In the genomic region with DNA sequence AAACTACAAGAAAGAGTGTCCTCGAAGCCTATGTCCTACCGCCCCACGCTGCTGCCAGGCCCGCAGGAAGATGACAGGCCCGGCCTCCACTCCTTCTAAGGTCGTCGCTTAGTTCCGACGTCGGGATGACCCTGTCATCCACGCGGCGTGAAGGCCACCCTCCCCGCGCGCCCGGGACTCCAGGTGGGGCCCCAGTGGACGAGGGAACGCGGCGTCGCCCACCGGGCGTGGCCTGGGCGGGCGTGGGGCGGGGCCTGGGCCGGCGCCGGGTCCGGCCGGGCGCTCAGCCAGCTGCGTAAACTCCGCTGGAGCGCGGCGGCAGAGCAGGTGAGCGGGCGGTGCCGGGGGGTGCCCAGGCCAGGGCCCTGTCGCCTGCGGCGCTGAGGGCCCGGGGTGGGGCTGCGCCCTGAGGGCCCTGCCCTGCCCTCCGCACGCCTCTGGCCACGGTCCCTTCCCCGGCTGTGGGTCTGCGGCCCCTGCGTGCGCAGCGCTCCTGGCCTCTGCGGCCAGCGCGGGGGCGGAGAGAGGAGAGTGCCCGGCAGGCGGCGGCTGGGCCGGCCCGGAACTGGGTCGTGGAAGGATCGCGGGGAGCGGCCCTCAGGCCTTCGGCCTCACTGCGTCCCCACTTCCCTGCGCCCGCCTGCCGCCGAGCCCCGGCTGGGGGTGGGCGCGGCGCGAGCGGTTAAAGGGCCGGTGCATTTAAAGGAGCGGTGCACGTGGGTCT, we compare ENCODE assay signal across 7 cellular contexts. TPM values are rescaled to one million over a fixed set of nuclear protein-coding genes. Genes with fewer than 3 reads are reported as not detected.
DNase-seq lines count a peak whose midpoint lies in the region; FAIRE-seq and TF ChIP-seq lines count a peak whose summit lies in the region.

A gene (plus strand): TSS at position 294 of the 724 bp plus-strand sequence. CDS start 11,292 bp downstream, outside the sequence.

- BruUV-seq in MCF 10A (replicated peaks; lab: Mats Ljungman, UMichigan), result no TSS peak

- H3K9ac ChIP-seq in skeletal muscle satellite cell (ENCODE audit: low read depth, low read length), result peak within 1 kb of the TSS; percentile 82

- H3K4me2 ChIP-seq in skeletal muscle satellite cell (ENCODE audit: low read length), result peak within 1 kb of the TSS; percentile 95

- intact Hi-C loops in MCF 10A (cut with micrococcal nuclease), result loop anchor here (5.0 kb wide), 1 partner anchor 67 kb away; no protein-coding TSS in a partner anchor

- POLR2A ChIA-PET in HEK293T (lab: Yijun Ruan, JAX), result interaction anchor here (0.6 to 1.3 kb wide), 4 partner anchors 8 to 808 kb away, joined by 3 read pairs; a partner anchor contains a TSS
- POLR2A ChIA-PET in MCF 10A (lab: Yijun Ruan, JAX), result interaction anchor here (0.7 to 4.9 kb wide), 12 partner anchors 9 to 872 kb away, joined by 3 to 40 read pairs (median 4); a partner anchor contains a TSS

- H3K9me3 ChIP-seq in iPS-18c (ENCODE audit: control insufficient read depth, insufficient read depth, low read length) (peaks cover 5% of the 10 kb centered on the region), skeletal muscle satellite cell (replicated peaks; ENCODE audit: low read length) (no peaks in the 10 kb centered on the region)

- no peak for TF ChIP-seq POLR2A in GM12891 (IDR thresholded peaks at IDR 0.05; ENCODE audit: low read depth, low read length)

- H3K4me1 ChIP-seq in skeletal muscle satellite cell (ENCODE audit: control insufficient read depth, insufficient read depth, low read length), result peaks cover 29% of the 10 kb centered on the region

- peak; percentile 82 for FAIRE-seq in GM12891 (lab: Jason Lieb, UNC)

- CTCF ChIA-PET in HEK293T (lab: Yijun Ruan, JAX), result no interaction called here
- CTCF ChIA-PET in MCF 10A (lab: Yijun Ruan, JAX), result interaction anchor here (0.6 to 1.2 kb wide), 10 partner anchors 13 to 567 kb away, joined by 3 to 5 read pairs (median 4); a partner anchor contains a TSS

- peak within 1 kb of the TSS; percentile 75 for H3K4me3 Mint-ChIP-seq in MCF 10A (ENCODE audit: unreplicated experiment)

- no peaks in the 10 kb centered on the region for H3K9me3 Mint-ChIP-seq in MCF 10A (ENCODE audit: unreplicated experiment)

- no peaks in the 10 kb centered on the region for H3K27me3 ChIP-seq in skeletal muscle satellite cell (ENCODE audit: control insufficient read depth, insufficient read depth, low read length)

- TF ChIP-seq CTCF in MCF 10A (IDR thresholded peaks at IDR 0.05; ENCODE audit: unreplicated experiment), result peak; percentile 53

- DNase-seq in GM12891 (ENCODE audit: insufficient read length, low spot score) (peak; percentile 78), HEK293T (ENCODE audit: extremely low spot score) (peak; percentile 89), NCI-H1092 treated with DMSO at 0.1 percent for 48 hours (lab: John Stamatoyannopoulos, UW) (peak; percentile 72), T1000 (lab: John Stamatoyannopoulos, UW) (peak; percentile 75), MCF 10A (ENCODE audit: unreplicated experiment) (peak; percentile 74)

- H3K27me3 Mint-ChIP-seq in MCF 10A (ENCODE audit: insufficient read depth, unreplicated experiment), result no peaks in the 10 kb centered on the region

- H3K4me1 Mint-ChIP-seq in MCF 10A (ENCODE audit: insufficient read depth, unreplicated experiment), result peaks cover 45% of the 10 kb centered on the region

- H3K36me3 Mint-ChIP-seq in MCF 10A (ENCODE audit: insufficient read depth, unreplicated experiment), result peaks cover 10% of the 10 kb centered on the region

- peak within 1 kb of the TSS; percentile 79 for H3K27ac Mint-ChIP-seq in MCF 10A (ENCODE audit: low read depth, unreplicated experiment)

- peak within 1 kb of the TSS; percentile 82 for H3K4me3 ChIP-seq in iPS-18c (ENCODE audit: insufficient read depth, low read depth, low read length)
- peak within 1 kb of the TSS; percentile 82 for H3K4me3 ChIP-seq in skeletal muscle satellite cell (ENCODE audit: low read length)

- H3K36me3 ChIP-seq in skeletal muscle satellite cell (ENCODE audit: insufficient read depth, low read length), result no peaks in the 10 kb centered on the region

TF ChIP-seq in GM12891, 5 proteins besides CTCF, POLR2A, EP300 and RAD21:
- 0 out of 2 replicates have a peak, but pooled peaks have one; percentile 2 for TF ChIP-seq SPI1 (IDR thresholded peaks at IDR 0.05; ENCODE audit: low read depth, low read length)
- no peak for TF ChIP-seq POU2F2 (IDR thresholded peaks at IDR 0.05; ENCODE audit: low read depth, low read length)

TF ChIP-seq in HEK293T, 16 proteins besides CTCF, POLR2A, EP300 and RAD21:
- peak; percentile 95 for TF ChIP-seq TARDBP (IDR thresholded peaks at IDR 0.05)
- peak; percentile 75 for TF ChIP-seq FOXM1 (IDR thresholded peaks at IDR 0.05; ENCODE audit: borderline replicate concordance)
- TF ChIP-seq ARNT (IDR thresholded peaks at IDR 0.05), result 0 out of 2 replicates have a peak, but pooled peaks have one; percentile 35
- TF ChIP-seq LEF1 (IDR thresholded peaks at IDR 0.05; ENCODE audit: borderline replicate concordance), result peak; percentile 95
- TF ChIP-seq SUZ12 (IDR thresholded peaks at IDR 0.05), result no peak
- peak; percentile 90 for TF ChIP-seq L3MBTL2 (conservative IDR thresholded peaks at IDR 0.05)
TF ChIP-seq in HEK293T: peak in this region for 5.

RNA-seq across cellular contexts. Expression of the gene that starts here (rescaled TPM):
- polyA plus RNA-seq in GM12891 (2012; ENCODE audit: low read depth, missing spikeins), result 2.9 TPM
- total RNA-seq in MCF 10A (2022), result 31.3 and 31.8 TPM in 2 replicates
- total RNA-seq in skeletal muscle satellite cell (2012; rRNA removed), result 11.1 and 14.4 TPM in 2 replicates

Comparison
In these comparisons a context has a peak if more than half of its experiments do, and no peak if none do; other contexts are left out.
1. Peak in every context shown above with its lines: DNase-seq and H3K4me3 ChIP-seq.